In the genomic region with DNA sequence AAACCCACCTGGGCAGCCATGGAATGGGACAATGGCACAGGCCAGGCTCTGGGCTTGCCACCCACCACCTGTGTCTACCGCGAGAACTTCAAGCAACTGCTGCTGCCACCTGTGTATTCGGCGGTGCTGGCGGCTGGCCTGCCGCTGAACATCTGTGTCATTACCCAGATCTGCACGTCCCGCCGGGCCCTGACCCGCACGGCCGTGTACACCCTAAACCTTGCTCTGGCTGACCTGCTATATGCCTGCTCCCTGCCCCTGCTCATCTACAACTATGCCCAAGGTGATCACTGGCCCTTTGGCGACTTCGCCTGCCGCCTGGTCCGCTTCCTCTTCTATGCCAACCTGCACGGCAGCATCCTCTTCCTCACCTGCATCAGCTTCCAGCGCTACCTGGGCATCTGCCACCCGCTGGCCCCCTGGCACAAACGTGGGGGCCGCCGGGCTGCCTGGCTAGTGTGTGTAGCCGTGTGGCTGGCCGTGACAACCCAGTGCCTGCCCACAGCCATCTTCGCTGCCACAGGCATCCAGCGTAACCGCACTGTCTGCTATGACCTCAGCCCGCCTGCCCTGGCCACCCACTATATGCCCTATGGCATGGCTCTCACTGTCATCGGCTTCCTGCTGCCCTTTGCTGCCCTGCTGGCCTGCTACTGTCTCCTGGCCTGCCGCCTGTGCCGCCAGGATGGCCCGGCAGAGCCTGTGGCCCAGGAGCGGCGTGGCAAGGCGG, we compare ENCODE assay signal across 2 cellular contexts.
TF ChIP-seq lines count a peak whose summit lies in the region.

No MANE protein-coding gene starts in this region.

TF ChIP-seq in IMR-90, 13 proteins besides CTCF, POLR2A, EP300 and RAD21:
- TF ChIP-seq RFX5 (IDR thresholded peaks at IDR 0.05; ENCODE audit: low read depth, low read length): no peak

TF ChIP-seq in SK-N-SH treated with all-trans-retinoic acid at 6 μM for 48 hours, 23 proteins besides CTCF, POLR2A, EP300 and RAD21:
- TF ChIP-seq ZFP30 (CRISPR knock-in tag; IDR thresholded peaks at IDR 0.05) (no peak), ZNF8 (CRISPR knock-in tag; IDR thresholded peaks at IDR 0.05) (no peak), ARNTL (CRISPR knock-in tag; IDR thresholded peaks at IDR 0.05; ENCODE audit: borderline replicate concordance, low read depth) (no peak), ESRRG (CRISPR knock-in tag; IDR thresholded peaks at IDR 0.05) (no peak), TOX (CRISPR knock-in tag; IDR thresholded peaks at IDR 0.05; ENCODE audit: borderline replicate concordance) (no peak), RARB (CRISPR knock-in tag; IDR thresholded peaks at IDR 0.05) (no peak), ZC3H10 (CRISPR knock-in tag; IDR thresholded peaks at IDR 0.05) (no peak), CSDC2 (CRISPR knock-in tag; IDR thresholded peaks at IDR 0.05) (no peak)
- TF ChIP-seq, protein P1, sequence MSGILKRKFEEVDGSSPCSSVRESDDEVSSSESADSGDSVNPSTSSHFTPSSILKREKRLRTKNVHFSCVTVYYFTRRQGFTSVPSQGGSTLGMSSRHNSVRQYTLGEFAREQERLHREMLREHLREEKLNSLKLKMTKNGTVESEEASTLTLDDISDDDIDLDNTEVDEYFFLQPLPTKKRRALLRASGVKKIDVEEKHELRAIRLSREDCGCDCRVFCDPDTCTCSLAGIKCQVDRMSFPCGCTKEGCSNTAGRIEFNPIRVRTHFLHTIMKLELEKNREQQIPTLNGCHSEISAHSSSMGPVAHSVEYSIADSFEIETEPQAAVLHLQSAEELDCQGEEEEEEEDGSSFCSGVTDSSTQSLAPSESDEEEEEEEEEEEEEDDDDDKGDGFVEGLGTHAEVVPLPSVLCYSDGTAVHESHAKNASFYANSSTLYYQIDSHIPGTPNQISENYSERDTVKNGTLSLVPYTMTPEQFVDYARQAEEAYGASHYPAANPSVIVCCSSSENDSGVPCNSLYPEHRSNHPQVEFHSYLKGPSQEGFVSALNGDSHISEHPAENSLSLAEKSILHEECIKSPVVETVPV (CRISPR knock-in tag; IDR thresholded peaks at IDR 0.05): no peak
- TF ChIP-seq, protein P2, sequence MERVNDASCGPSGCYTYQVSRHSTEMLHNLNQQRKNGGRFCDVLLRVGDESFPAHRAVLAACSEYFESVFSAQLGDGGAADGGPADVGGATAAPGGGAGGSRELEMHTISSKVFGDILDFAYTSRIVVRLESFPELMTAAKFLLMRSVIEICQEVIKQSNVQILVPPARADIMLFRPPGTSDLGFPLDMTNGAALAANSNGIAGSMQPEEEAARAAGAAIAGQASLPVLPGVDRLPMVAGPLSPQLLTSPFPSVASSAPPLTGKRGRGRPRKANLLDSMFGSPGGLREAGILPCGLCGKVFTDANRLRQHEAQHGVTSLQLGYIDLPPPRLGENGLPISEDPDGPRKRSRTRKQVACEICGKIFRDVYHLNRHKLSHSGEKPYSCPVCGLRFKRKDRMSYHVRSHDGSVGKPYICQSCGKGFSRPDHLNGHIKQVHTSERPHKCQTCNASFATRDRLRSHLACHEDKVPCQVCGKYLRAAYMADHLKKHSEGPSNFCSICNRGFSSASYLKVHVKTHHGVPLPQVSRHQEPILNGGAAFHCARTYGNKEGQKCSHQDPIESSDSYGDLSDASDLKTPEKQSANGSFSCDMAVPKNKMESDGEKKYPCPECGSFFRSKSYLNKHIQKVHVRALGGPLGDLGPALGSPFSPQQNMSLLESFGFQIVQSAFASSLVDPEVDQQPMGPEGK (CRISPR knock-in tag; IDR thresholded peaks at IDR 0.05; ENCODE audit: borderline replicate concordance): no peak
- TF ChIP-seq, protein P3, sequence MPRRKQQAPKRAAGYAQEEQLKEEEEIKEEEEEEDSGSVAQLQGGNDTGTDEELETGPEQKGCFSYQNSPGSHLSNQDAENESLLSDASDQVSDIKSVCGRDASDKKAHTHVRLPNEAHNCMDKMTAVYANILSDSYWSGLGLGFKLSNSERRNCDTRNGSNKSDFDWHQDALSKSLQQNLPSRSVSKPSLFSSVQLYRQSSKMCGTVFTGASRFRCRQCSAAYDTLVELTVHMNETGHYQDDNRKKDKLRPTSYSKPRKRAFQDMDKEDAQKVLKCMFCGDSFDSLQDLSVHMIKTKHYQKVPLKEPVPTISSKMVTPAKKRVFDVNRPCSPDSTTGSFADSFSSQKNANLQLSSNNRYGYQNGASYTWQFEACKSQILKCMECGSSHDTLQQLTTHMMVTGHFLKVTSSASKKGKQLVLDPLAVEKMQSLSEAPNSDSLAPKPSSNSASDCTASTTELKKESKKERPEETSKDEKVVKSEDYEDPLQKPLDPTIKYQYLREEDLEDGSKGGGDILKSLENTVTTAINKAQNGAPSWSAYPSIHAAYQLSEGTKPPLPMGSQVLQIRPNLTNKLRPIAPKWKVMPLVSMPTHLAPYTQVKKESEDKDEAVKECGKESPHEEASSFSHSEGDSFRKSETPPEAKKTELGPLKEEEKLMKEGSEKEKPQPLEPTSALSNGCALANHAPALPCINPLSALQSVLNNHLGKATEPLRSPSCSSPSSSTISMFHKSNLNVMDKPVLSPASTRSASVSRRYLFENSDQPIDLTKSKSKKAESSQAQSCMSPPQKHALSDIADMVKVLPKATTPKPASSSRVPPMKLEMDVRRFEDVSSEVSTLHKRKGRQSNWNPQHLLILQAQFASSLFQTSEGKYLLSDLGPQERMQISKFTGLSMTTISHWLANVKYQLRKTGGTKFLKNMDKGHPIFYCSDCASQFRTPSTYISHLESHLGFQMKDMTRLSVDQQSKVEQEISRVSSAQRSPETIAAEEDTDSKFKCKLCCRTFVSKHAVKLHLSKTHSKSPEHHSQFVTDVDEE (CRISPR knock-in tag; IDR thresholded peaks at IDR 0.05): no peak
TF ChIP-seq in SK-N-SH treated with all-trans-retinoic acid at 6 μM for 48 hours: peak in this region for 0.
